ENCODE assay signal across 20 cellular contexts in genomic region chr4:41819621-41820020, GRCh38.
DNase-seq lines count a peak whose midpoint lies in the region; TF ChIP-seq lines count a peak whose summit lies in the region.
"Had no signal": no experiment of that assay in that cellular context is flagged by ENCODE, and none has a peak within 500 bp of the region (broad histone marks: within the 10 kb centered on the region; RNA-seq: fewer than 3 reads in every experiment).

No MANE protein-coding gene starts in this region.

- TF ChIP-seq CTCF in MCF 10A (IDR thresholded peaks at IDR 0.05; ENCODE audit: unreplicated experiment), result no peak
- no peak for TF ChIP-seq CTCF in mammary epithelial cell (conservative IDR thresholded peaks at IDR 0.05 in 1 of 2, IDR thresholded peaks at IDR 0.05 in 1 of 2; ENCODE audit: extremely low read depth in 1 of 2, insufficient read depth in 1 of 2, low read depth in 1 of 2, low read length in 2 of 2)
- TF ChIP-seq CTCF in osteoblast (IDR thresholded peaks at IDR 0.05; ENCODE audit: extremely low read depth, low read depth, low read length), result no peak

- no peak overlapping the region for H3K27ac Mint-ChIP-seq in MCF 10A (ENCODE audit: low read depth, unreplicated experiment)
- H3K27ac Mint-ChIP-seq: B cell; CD4-positive, CD25-positive, alpha-beta regulatory T cell; CD8-positive, alpha-beta T cell had no signal

- in situ Hi-C loops in mammary epithelial cell (cut with MboI; ENCODE audit: low sequenced_read_pairs in 2 of 2), result no loop called here

- no peak overlapping the region for H3K4me2 ChIP-seq in mammary epithelial cell (ENCODE audit: insufficient read depth, low read depth, low read length)
- no peak overlapping the region for H3K4me2 ChIP-seq in osteoblast (ENCODE audit: insufficient read depth, low read length)
- H3K4me2 ChIP-seq: BLaER1 had no signal

- H3K4me3 ChIP-seq in mammary epithelial cell (replicated peaks in 1 of 3; ENCODE audit: insufficient read depth in 1 of 3, low read depth in 2 of 3, low read length in 3 of 3) (no peak overlapping the region), osteoblast (ENCODE audit: insufficient read depth, low read length) (no peak overlapping the region)
- H3K4me3 ChIP-seq: BLaER1, GM23248 had no signal

- intact Hi-C loops in MCF 10A (cut with micrococcal nuclease) (no loop called here), mammary epithelial cell (cut with micrococcal nuclease) (no loop called here)

- H3K27ac ChIP-seq in mammary epithelial cell (ENCODE audit: insufficient read depth, low read depth, low read length) (no peak overlapping the region), osteoblast (ENCODE audit: low read depth, low read length) (no peak overlapping the region)
- H3K27ac ChIP-seq: 22Rv1, BLaER1, C4-2B, GM23248 had no signal

- H3K4me1 Mint-ChIP-seq in MCF 10A (ENCODE audit: insufficient read depth, unreplicated experiment), result no peaks in the 10 kb centered on the region
- H3K4me1 Mint-ChIP-seq: B cell; CD4-positive, CD25-positive, alpha-beta regulatory T cell had no signal

- no peaks in the 10 kb centered on the region for H3K36me3 ChIP-seq in mammary epithelial cell (ENCODE audit: insufficient read depth, low read length)
- H3K36me3 ChIP-seq in osteoblast (ENCODE audit: insufficient read depth, low read length), result no peaks in the 10 kb centered on the region
- H3K36me3 ChIP-seq: BLaER1 had no signal

- H3K27me3 ChIP-seq in mammary epithelial cell (ENCODE audit: insufficient read depth, low read length) (peaks cover 7% of the 10 kb centered on the region), osteoblast (ENCODE audit: insufficient read depth, low read length) (no peaks in the 10 kb centered on the region)
- H3K27me3 ChIP-seq: BLaER1 had no signal

- H3K27me3 Mint-ChIP-seq in MCF 10A (ENCODE audit: insufficient read depth, unreplicated experiment), result no peaks in the 10 kb centered on the region

- POLR2A ChIA-PET in MCF 10A (lab: Yijun Ruan, JAX), result interaction anchor here (0.6 kb wide), 1 partner anchor 17 kb away, joined by 3 read pairs; no protein-coding TSS in a partner anchor

- H3K36me3 Mint-ChIP-seq in MCF 10A (ENCODE audit: insufficient read depth, unreplicated experiment), result no peaks in the 10 kb centered on the region
- H3K36me3 Mint-ChIP-seq: CD4-positive, CD25-positive, alpha-beta regulatory T cell; CD8-positive, alpha-beta T cell had no signal

- no peaks in the 10 kb centered on the region for H3K9me3 ChIP-seq in mammary epithelial cell (replicated peaks; ENCODE audit: insufficient read depth, low read length)
- H3K9me3 ChIP-seq in osteoblast (ENCODE audit: low read depth, low read length), result no peaks in the 10 kb centered on the region
- H3K9me3 ChIP-seq: BLaER1, Caco-2 had no signal

- H2AFZ ChIP-seq in mammary epithelial cell (ENCODE audit: low read depth, low read length) (no peak overlapping the region), osteoblast (ENCODE audit: low read length) (no peak overlapping the region)
- H2AFZ ChIP-seq: GM23248 had no signal

- H3K4me3 Mint-ChIP-seq in MCF 10A (ENCODE audit: unreplicated experiment), result no peak overlapping the region
- H3K4me3 Mint-ChIP-seq: B cell; CD4-positive, CD25-positive, alpha-beta regulatory T cell; CD8-positive, alpha-beta T cell had no signal

- H3K4me1 ChIP-seq in mammary epithelial cell (ENCODE audit: insufficient read depth, low read length) (no peaks in the 10 kb centered on the region), osteoblast (ENCODE audit: insufficient read depth, low read length) (no peaks in the 10 kb centered on the region)
- H3K4me1 ChIP-seq: Caco-2 had no signal

- BruUV-seq in MCF 10A (replicated peaks; lab: Mats Ljungman, UMichigan) (no TSS peak), mammary epithelial cell (replicated peaks; lab: Mats Ljungman, UMichigan) (no TSS peak)

- 64% methylated on average over 3 of the region's 3 CpGs for WGBS in mammary epithelial cell (ENCODE audit: low coverage, missing lambda C conversion rate)

- no peaks in the 10 kb centered on the region for H4K20me1 ChIP-seq in mammary epithelial cell (ENCODE audit: insufficient read depth, low read length)
- no peaks in the 10 kb centered on the region for H4K20me1 ChIP-seq in osteoblast (ENCODE audit: insufficient read depth, low read length)
- H4K20me1 ChIP-seq: BLaER1 had no signal

- no peak overlapping the region for H3K9ac ChIP-seq in mammary epithelial cell (ENCODE audit: insufficient read depth, low read length)
- H3K9ac ChIP-seq: BLaER1, GM23248 had no signal

- no peaks in the 10 kb centered on the region for H3K9me3 Mint-ChIP-seq in MCF 10A (ENCODE audit: unreplicated experiment)
- H3K9me3 Mint-ChIP-seq: CD8-positive, alpha-beta T cell had no signal

- no peaks in the 10 kb centered on the region for H3K79me2 ChIP-seq in mammary epithelial cell (ENCODE audit: insufficient read depth, low read length)
- no peaks in the 10 kb centered on the region for H3K79me2 ChIP-seq in osteoblast (ENCODE audit: insufficient read depth, low read length)

- peak; percentile 40 for DNase-seq in MCF 10A (ENCODE audit: unreplicated experiment)
- DNase-seq in mammary epithelial cell, result no peak
- peak; percentile 9 for DNase-seq in HT1080 (ENCODE audit: low read depth)
- peak; percentile 10 for DNase-seq in osteoblast (ENCODE audit: insufficient read length, low spot score, missing footprints)
- DNase-seq in T-helper 9 cell, result no peak
- DNase-seq in NCI-H2029 (lab: John Stamatoyannopoulos, UW), result no peak
- DNase-seq in activated CD4-positive, alpha-beta T cell treated with anti-CD3 and anti-CD28 coated beads for 1 hour, result no peak
- no peak for DNase-seq in cerebellum (ENCODE audit: low spot score)
- DNase-seq: Caco-2; CD4-positive, CD25-positive, alpha-beta regulatory T cell; CD8-positive, alpha-beta T cell; DMS153; DND-41; GF-D8; GM23248; H7 had no signal

- dilution Hi-C loops in mammary epithelial cell (cut with HindIII; ENCODE audit: low sequenced_read_pairs), result loop anchor here (5.0 kb wide), 1 partner anchor 68 kb away; no protein-coding TSS in a partner anchor

- CTCF ChIA-PET in MCF 10A (lab: Yijun Ruan, JAX) (interaction anchor here (0.7 to 0.9 kb wide), 2 partner anchors 14 to 120 kb away, joined by 3 read pairs; no protein-coding TSS in a partner anchor), mammary epithelial cell (lab: Charles Lee; ENCODE audit: low non-redundant PET) (no interaction called here)

Comparison
In these comparisons a context has a peak if more than half of its experiments do, and no peak if none do; other contexts are left out.
1. DNase-seq: peak in MCF 10A (single experiment), HT1080 (single experiment) and osteoblast (single experiment); none in mammary epithelial cell (single experiment), T-helper 9 cell (single experiment), NCI-H2029 (single experiment), activated CD4-positive, alpha-beta T cell treated with anti-CD3 and anti-CD28 coated beads for 1 hour (single experiment) and cerebellum (single experiment).